In the genomic region with DNA sequence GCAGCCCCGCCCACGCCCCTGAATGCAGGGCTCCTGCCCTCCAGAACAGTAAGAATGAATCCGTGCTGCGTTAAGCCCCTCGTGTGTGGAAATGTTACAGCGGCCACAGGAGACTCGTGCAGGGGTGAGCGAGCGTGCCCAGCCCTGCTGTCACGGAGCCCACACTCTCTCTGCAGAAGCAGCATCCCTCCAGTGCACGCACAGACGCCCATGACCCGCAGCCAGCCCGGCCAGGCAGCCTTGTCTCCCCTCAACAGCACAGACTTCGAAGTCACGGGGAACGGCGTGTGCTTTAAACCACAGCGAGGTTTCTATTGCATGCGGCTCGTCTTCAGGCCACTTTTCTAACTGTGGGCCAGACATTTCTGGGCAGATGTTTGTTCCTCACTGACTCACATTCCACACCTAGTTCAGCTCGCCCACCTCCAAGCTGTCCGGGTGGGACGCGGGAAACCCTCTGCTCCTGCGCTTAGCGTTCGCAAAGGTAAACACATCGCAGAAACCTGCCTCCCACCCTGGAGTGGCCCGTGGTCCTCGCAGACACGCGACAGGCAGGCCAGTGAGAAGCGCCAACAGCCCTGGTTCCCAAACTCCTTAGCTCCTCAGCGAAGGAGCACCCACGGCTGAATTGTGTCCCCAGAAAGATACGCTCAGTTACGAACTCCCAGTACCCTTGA, we compare ENCODE assay signal across 1 cellular context.
TF ChIP-seq lines count a peak whose summit lies in the region.

No MANE protein-coding gene starts in this region.

TF ChIP-seq in A549, 52 proteins besides CTCF, POLR2A, EP300 and RAD21 (continued from another document):
- TF ChIP-seq HEYL (CRISPR knock-in tag; IDR thresholded peaks at IDR 0.05) = no peak
TF ChIP-seq in A549: peak in this region for 0.
